In the genomic region with DNA sequence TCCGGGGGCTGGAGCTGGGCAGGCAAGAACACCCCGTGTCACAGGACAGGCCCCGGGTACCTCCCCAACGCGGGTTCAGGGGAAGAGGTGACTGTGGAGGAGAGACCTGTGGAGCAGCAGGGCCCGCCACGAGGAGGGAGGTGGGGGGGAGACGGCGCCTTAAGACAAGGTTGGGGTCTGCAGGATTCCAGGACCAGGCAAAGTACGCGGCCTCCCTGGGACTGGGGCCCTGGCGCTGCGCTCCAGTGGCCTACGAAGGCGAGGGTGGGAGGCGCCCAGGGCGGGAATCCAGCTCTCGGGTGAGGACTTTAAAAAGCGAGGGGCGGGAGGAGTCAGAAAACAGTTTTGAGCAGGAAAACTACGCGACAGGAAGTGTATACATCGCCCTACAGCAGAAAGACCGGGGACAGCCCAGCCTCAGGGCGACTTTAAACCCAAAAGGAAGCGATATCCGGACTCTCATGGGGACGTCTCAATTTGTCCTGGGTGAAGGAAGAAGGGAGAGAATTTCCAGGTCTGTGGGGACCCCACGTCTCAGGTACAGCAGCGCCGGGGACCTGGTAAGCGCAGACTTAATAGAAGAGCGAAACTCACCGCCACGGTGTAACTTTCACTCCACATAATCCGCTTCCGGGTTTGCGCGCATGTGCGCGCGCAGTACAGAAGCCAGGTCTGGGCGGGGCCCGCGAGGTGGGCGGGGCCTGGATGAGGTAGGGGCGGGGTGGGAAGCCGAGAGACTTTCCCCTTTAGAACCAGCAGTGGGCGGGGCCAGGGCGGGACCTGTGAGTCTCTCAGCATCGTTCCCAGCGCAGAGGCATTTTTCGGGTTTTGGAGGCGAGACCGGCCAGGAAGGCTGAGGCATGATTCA, we compare ENCODE assay signal across 8 cellular contexts. TPM values are rescaled to one million over a fixed set of nuclear protein-coding genes. Genes with fewer than 3 reads are reported as not detected.
DNase-seq lines count a peak whose midpoint lies in the region; ATAC-seq and TF ChIP-seq lines count a peak whose summit lies in the region.

TSS of gene ZNF83 (minus strand) at position 638 of the 868 bp plus-strand sequence.

- POLR2A ChIA-PET in AG04449 (lab: Yijun Ruan, JAX) = interaction anchor here (0.6 to 1.1 kb wide), 2 partner anchors 10 to 42 kb away, joined by 3 to 4 read pairs; no protein-coding TSS in a partner anchor
- POLR2A ChIA-PET in activated CD4-positive, alpha-beta T cell treated with anti-CD3 and anti-CD28 coated beads, Interleukin-2, amount 10 ng/mL, durations not matched to agents 7 days and 5 days (lab: Charles Lee) = interaction anchor here (0.6 to 0.7 kb wide), 2 partner anchors 60 to 1317 kb away, joined by 3 read pairs; no protein-coding TSS in a partner anchor

- peak within 1 kb of the TSS; percentile 76 for H3K4me3 ChIP-seq in AG04449 (ENCODE audit: low read depth, low read length)

- peak within 1 kb of the TSS; percentile 94 for H3K27ac Mint-ChIP-seq in activated CD4-positive, alpha-beta T cell treated with anti-CD3 and anti-CD28 coated beads, Interleukin-2, amount 10 ng/mL, durations not matched to agents 7 days and 5 days

- peak; percentile 83 for TF ChIP-seq POLR2A in GM18951 (IDR thresholded peaks at IDR 0.05; ENCODE audit: extremely low read depth, insufficient read depth, insufficient read length)

- H3K27me3 Mint-ChIP-seq in activated CD4-positive, alpha-beta T cell treated with anti-CD3 and anti-CD28 coated beads, Interleukin-2, amount 10 ng/mL, durations not matched to agents 7 days and 5 days = no peaks in the 10 kb centered on the region

- CTCF ChIA-PET in AG04449 (lab: Yijun Ruan, JAX) = no interaction called here
- CTCF ChIA-PET in activated CD4-positive, alpha-beta T cell treated with anti-CD3 and anti-CD28 coated beads, Interleukin-2, amount 10 ng/mL, durations not matched to agents 7 days and 5 days (lab: Charles Lee) = interaction anchor here (0.7 to 0.8 kb wide), 2 partner anchors 13 to 357 kb away, joined by 3 read pairs; no protein-coding TSS in a partner anchor

- H3K36me3 Mint-ChIP-seq in activated CD4-positive, alpha-beta T cell treated with anti-CD3 and anti-CD28 coated beads, Interleukin-2, amount 10 ng/mL, durations not matched to agents 7 days and 5 days (ENCODE audit: low read depth) = peaks cover 64% of the 10 kb centered on the region

- DNase-seq in AG04449 (ENCODE audit: low read depth, low spot score) (peak; percentile 59), NCI-H524 treated with DMSO at 0.1 percent for 48 hours (lab: John Stamatoyannopoulos, UW) (peak; percentile 36), dedifferentiated amniotic fluid mesenchymal stem cell (ENCODE audit: extremely low spot score) (peak; percentile 87), left lobe of liver (ENCODE audit: low spot score) (peak; percentile 84)
- peak; percentile 99 for DNase-seq in activated CD4-positive, alpha-beta T cell treated with anti-CD3 and anti-CD28 coated beads, Interleukin-2, amount 10 ng/mL, durations not matched to agents 7 days and 5 days
- DNase-seq in stimulated activated CD4-positive, alpha-beta T cell treated with anti-CD3 and anti-CD28 coated beads, Interleukin-2, amount 100 ng/mL, for 24 hours = peak; percentile 88 to 96

- ATAC-seq in HG03280 (IDR thresholded peaks at IDR 0.05; ENCODE audit: unreplicated experiment) (peak; percentile 88), left lobe of liver (peak; percentile 98)

- peaks cover 20% of the 10 kb centered on the region for H3K4me1 Mint-ChIP-seq in activated CD4-positive, alpha-beta T cell treated with anti-CD3 and anti-CD28 coated beads, Interleukin-2, amount 10 ng/mL, durations not matched to agents 7 days and 5 days

- no peak for TF ChIP-seq CTCF in AG04449 (IDR thresholded peaks at IDR 0.05; ENCODE audit: insufficient read depth, low read length, missing control alignments)

- peak within 1 kb of the TSS; percentile 82 for H3K4me3 Mint-ChIP-seq in activated CD4-positive, alpha-beta T cell treated with anti-CD3 and anti-CD28 coated beads, Interleukin-2, amount 10 ng/mL, durations not matched to agents 7 days and 5 days

- in situ Hi-C loops in GM18951 (cut with MboI; ENCODE audit: low sequenced_read_pairs, unreplicated experiment) = no loop called here

- H3K9me3 Mint-ChIP-seq in activated CD4-positive, alpha-beta T cell treated with anti-CD3 and anti-CD28 coated beads, Interleukin-2, amount 10 ng/mL, durations not matched to agents 7 days and 5 days = peaks cover 30% of the 10 kb centered on the region

RNA-seq across cellular contexts. Expression of gene ZNF83, which starts in this region (rescaled TPM):
- 10 to 100 TPM; 57.8 to 60.5 TPM for total RNA-seq in activated CD4-positive, alpha-beta T cell treated with anti-CD3 and anti-CD28 coated beads, Interleukin-2, amount 10 ng/mL, durations not matched to agents 7 days and 5 days
- 3.4 TPM for total RNA-seq in left lobe of liver

Comparison
In these comparisons a context has a peak if more than half of its experiments do, and no peak if none do; other contexts are left out.
1. Peak in every context shown above with its lines: DNase-seq, ATAC-seq and H3K4me3 ChIP-seq.
2. RNA of gene ZNF83 (total RNA-seq): 57.8 to 60.5 TPM in activated CD4-positive, alpha-beta T cell treated with anti-CD3 and anti-CD28 coated beads, Interleukin-2, amount 10 ng/mL, durations not matched to agents 7 days and 5 days; 3.4 TPM in left lobe of liver (single experiment); every median in the first group is over 10 times any median in the second.
3. DNase-seq: peak in every context shown above with its lines; median percentile 99 in activated CD4-positive, alpha-beta T cell treated with anti-CD3 and anti-CD28 coated beads, Interleukin-2, amount 10 ng/mL, durations not matched to agents 7 days and 5 days; 92 in stimulated activated CD4-positive, alpha-beta T cell treated with anti-CD3 and anti-CD28 coated beads, Interleukin-2, amount 100 ng/mL, for 24 hours; 87 in dedifferentiated amniotic fluid mesenchymal stem cell; 84 in left lobe of liver; 59 in AG04449; 36 in NCI-H524 treated with DMSO at 0.1 percent for 48 hours.